In genomic region chr1:247008406-247008799, GRCh38 we compare ENCODE assay signal across 8 cellular contexts. TPM values are rescaled to one million over a fixed set of nuclear protein-coding genes. Genes with fewer than 3 reads are reported as not detected.
DNase-seq lines count a peak whose midpoint lies in the region; ATAC-seq, FAIRE-seq and TF ChIP-seq lines count a peak whose summit lies in the region.

No MANE protein-coding gene starts in this region.

- H3K9ac ChIP-seq in HepG2 (ENCODE audit: insufficient read depth, low read depth, low read length) = 0 out of 2 replicates have a peak overlapping the region, but pooled peaks have one; percentile 82

- peaks cover 30% of the 10 kb centered on the region for H3K4me1 ChIP-seq in HepG2 (ENCODE audit: insufficient read depth, low read length)
- no peaks in the 10 kb centered on the region for H3K4me1 ChIP-seq in right lobe of liver

- H3K27ac ChIP-seq in HepG2 (ENCODE audit: extremely low read length, insufficient read depth, low read length) = no peak overlapping the region
- no peak overlapping the region for H3K27ac ChIP-seq in right lobe of liver

- peak overlapping the region; percentile 74 for H3K4me2 ChIP-seq in HepG2 (ENCODE audit: low read depth, low read length)

- no peak for TF ChIP-seq CTCF in HepG2 (CRISPR knock-in tag; IDR thresholded peaks at IDR 0.05)
- no peak for TF ChIP-seq CTCF in right lobe of liver (IDR thresholded peaks at IDR 0.05)

- TF ChIP-seq POLR2A in HepG2 (IDR thresholded peaks at IDR 0.05; ENCODE audit: insufficient read depth in 1 of 2, low read depth in 2 of 2, low read length in 2 of 2) (no peak), right lobe of liver (IDR thresholded peaks at IDR 0.05) (no peak)

- DNase-seq in HepG2 (ENCODE audit: low spot score) = no peak
- no peak for DNase-seq in right lobe of liver
- DNase-seq in immature natural killer cell = no peak
- DNase-seq in mucosa of gallbladder (ENCODE audit: low spot score) = no peak
- no peak for DNase-seq in kidney glomerular epithelial cell (lab: John Stamatoyannopoulos, UW)
- no peak for DNase-seq in NCI-H2107 treated with DMSO at 0.1 percent for 48 hours (lab: John Stamatoyannopoulos, UW; ENCODE audit: unreplicated experiment)

- peak overlapping the region; percentile 68 for H3K4me3 Mint-ChIP-seq in activated T-helper 17 cell treated with anti-CD3 and anti-CD28 coated beads, Interleukin-2, amount 50 U/mL, for 72 hours
- H3K4me3 Mint-ChIP-seq in immature natural killer cell = peak overlapping the region; percentile 70 to 87 (median 77)

- peaks cover 17% of the 10 kb centered on the region for H3K27me3 Mint-ChIP-seq in activated T-helper 17 cell treated with anti-CD3 and anti-CD28 coated beads, Interleukin-2, amount 50 U/mL, for 72 hours
- peaks cover 9 to 17% (median 10%) of the 10 kb centered on the region in 3 donors for H3K27me3 Mint-ChIP-seq in immature natural killer cell (ENCODE audit: low read depth in 3 of 3)

- no TSS peak for BruUV-seq in HepG2 (replicated peaks; lab: Mats Ljungman, UMichigan)

- H3K4me3 ChIP-seq in HepG2 (replicated peaks in 1 of 3; ENCODE audit: insufficient read depth in 1 of 3, low read depth in 2 of 3, low read length in 3 of 3) = peak overlapping the region; percentile 14 to 95 (median 91)
- H3K4me3 ChIP-seq in right lobe of liver = no peak overlapping the region

- POLR2A ChIA-PET in HepG2 (lab: Yijun Ruan, JAX) = no interaction called here

- peaks cover 26% of the 10 kb centered on the region for H3K79me2 ChIP-seq in HepG2 (ENCODE audit: insufficient read depth, low read length)

- CTCF ChIA-PET in HepG2 (lab: Yijun Ruan, JAX; ENCODE audit: low intra/inter-chr PET ratio, low total read pairs) = no interaction called here

- H3K36me3 ChIP-seq in HepG2 (replicated peaks in 1 of 2; ENCODE audit: control insufficient read depth in 1 of 2, insufficient read depth in 2 of 2, low read length in 2 of 2) (no peaks in the 10 kb centered on the region), right lobe of liver (no peaks in the 10 kb centered on the region)

- TF ChIP-seq EP300 in HepG2 (IDR thresholded peaks at IDR 0.05; ENCODE audit: low read depth in 2 of 2, low read length in 2 of 2) = no peak
- no peak for TF ChIP-seq EP300 in HepG2 (CRISPR knock-in tag; IDR thresholded peaks at IDR 0.05; ENCODE audit: borderline replicate concordance)

- H3K36me3 Mint-ChIP-seq in activated T-helper 17 cell treated with anti-CD3 and anti-CD28 coated beads, Interleukin-2, amount 50 U/mL, for 72 hours (ENCODE audit: low read depth) = peaks cover 19% of the 10 kb centered on the region
- H3K36me3 Mint-ChIP-seq in immature natural killer cell = peaks cover 0 to 6% (median 5%) of the 10 kb centered on the region in 3 donors

- H3K9me3 Mint-ChIP-seq in activated T-helper 17 cell treated with anti-CD3 and anti-CD28 coated beads, Interleukin-2, amount 50 U/mL, for 72 hours = peaks cover 7% of the 10 kb centered on the region
- peaks cover 5 to 35% (median 23%) of the 10 kb centered on the region in 6 donors for H3K9me3 Mint-ChIP-seq in immature natural killer cell

- 51% methylated on average over 13 of the region's 13 CpGs for WGBS in HepG2 (ENCODE audit: low lambda C conversion rate)
- 82% methylated on average over 9 of the region's 13 CpGs for WGBS in right lobe of liver (ENCODE audit: insufficient coverage, low coverage, low lambda C conversion rate, missing lambda C conversion rate)

- no peak overlapping the region for H3K27ac Mint-ChIP-seq in activated T-helper 17 cell treated with anti-CD3 and anti-CD28 coated beads, Interleukin-2, amount 50 U/mL, for 72 hours
- H3K27ac Mint-ChIP-seq in immature natural killer cell = no peak overlapping the region

- TF ChIP-seq RAD21 in HepG2 (CRISPR knock-in tag; IDR thresholded peaks at IDR 0.05) = no peak

- no peak overlapping the region for H2AFZ ChIP-seq in HepG2 (ENCODE audit: low read length)

- ATAC-seq in HepG2 (peak; percentile 5), right lobe of liver (no peak), HG02610 (IDR thresholded peaks at IDR 0.05; ENCODE audit: unreplicated experiment) (no peak)
- ATAC-seq in activated T-helper 17 cell treated with anti-CD3 and anti-CD28 coated beads, Interleukin-2, amount 50 U/mL, for 72 hours (replicated peaks) = no peak

- no peaks in the 10 kb centered on the region for H4K20me1 ChIP-seq in HepG2 (ENCODE audit: insufficient read depth, low read length)

- FAIRE-seq in HepG2 (lab: Jason Lieb, UNC) = no peak

- intact Hi-C loops in HepG2 (cut with micrococcal nuclease; ENCODE audit: unreplicated experiment) (loop anchor here (2.0 to 5.0 kb wide), 2 partner anchors 68 to 104 kb away; no protein-coding TSS in a partner anchor), right lobe of liver (cut with DNase I) (no loop called here)

- H3K9me3 ChIP-seq in HepG2 (ENCODE audit: low read length) (peaks cover 16% of the 10 kb centered on the region), right lobe of liver (peaks cover 0 to 3% (median 0%) of the 10 kb centered on the region in 4 donors)

- H3K4me1 Mint-ChIP-seq in activated T-helper 17 cell treated with anti-CD3 and anti-CD28 coated beads, Interleukin-2, amount 50 U/mL, for 72 hours = no peaks in the 10 kb centered on the region
- H3K4me1 Mint-ChIP-seq in immature natural killer cell = peaks cover 9% of the 10 kb centered on the region in 2 donors

- in situ Hi-C loops in HepG2 (cut with HindIII; ENCODE audit: extremely low pct_ligation_motif_present, low pct_unique_long_range_greater_than_20kb) = no loop called here

- H3K27me3 ChIP-seq in HepG2 (ENCODE audit: control insufficient read depth in 1 of 2, insufficient read depth in 2 of 2, low read length in 2 of 2) (no peaks in the 10 kb centered on the region), right lobe of liver (no peaks in the 10 kb centered on the region)

TF ChIP-seq in HepG2, 621 proteins besides CTCF, POLR2A, EP300 and RAD21 (continues in another document):
- no peak for TF ChIP-seq ZNF512B (CRISPR knock-in tag; IDR thresholded peaks at IDR 0.05; ENCODE audit: borderline replicate concordance)
- peak; percentile 37; the same call in 1 of the 2 replicates for TF ChIP-seq REL (CRISPR knock-in tag; conservative IDR thresholded peaks at IDR 0.05)
- peak; percentile 22; the same call in 1 of the 2 replicates for TF ChIP-seq CEBPG (CRISPR knock-in tag; IDR thresholded peaks at IDR 0.05)

RNA-seq across cellular contexts. Expression of gene ZNF695, which starts 0.5 kb away (rescaled TPM):
- total RNA-seq in HepG2 (2016; rRNA removed; fragmentation: Illumina TruSeq; extraction: Trizol) = 11.6 and 13.2 TPM in 2 replicates
- total RNA-seq in HepG2 (2016; cell fraction: cytosol; rRNA removed; fragmentation: Illumina TruSeq; extraction: Trizol; ENCODE audit: low read depth) = 6.6 and 7.2 TPM in 2 replicates
- 13.2 and 13.6 TPM in 2 replicates for total RNA-seq in HepG2 (2016; cell fraction: insoluble cytoplasmic fraction; rRNA removed; fragmentation: Illumina TruSeq; extraction: Trizol)
- total RNA-seq in HepG2 (2016; cell fraction: membrane; rRNA removed; fragmentation: Illumina TruSeq; extraction: Trizol) = 9.5 and 11.6 TPM in 2 replicates
- 10.1 and 13.3 TPM in 2 replicates for total RNA-seq in HepG2 (2016; cell fraction: nucleus; rRNA removed; fragmentation: Illumina TruSeq; extraction: Trizol)
- 1.7 and 2.9 TPM in 2 replicates for polyA plus RNA-seq in HepG2 (2011; rRNA removed)
- polyA plus RNA-seq in HepG2 (2011; cell fraction: cytosol; rRNA removed) = 2.8 and 3.4 TPM in 2 replicates
- 2.0 and 2.5 TPM in 2 replicates for polyA plus RNA-seq in HepG2 (2011; cell fraction: nucleus; rRNA removed)
- polyA plus RNA-seq in HepG2 (2012) = 3.4 and 4.1 TPM in 2 replicates
- polyA plus RNA-seq in HepG2 (2016; cell fraction: cytosol; fragmentation: Illumina TruSeq; extraction: Trizol; ENCODE audit: low read depth) = 6.4 and 9.5 TPM in 2 replicates
- polyA plus RNA-seq in HepG2 (2016; cell fraction: insoluble cytoplasmic fraction; fragmentation: Illumina TruSeq; extraction: Trizol; ENCODE audit: low read depth) = 9.2 and 10.4 TPM in 2 replicates
- 7.3 and 9.4 TPM in 2 replicates for polyA plus RNA-seq in HepG2 (2016; cell fraction: membrane; fragmentation: Illumina TruSeq; extraction: Trizol; ENCODE audit: low read depth)
- polyA plus RNA-seq in HepG2 (2016; cell fraction: nucleus; fragmentation: Illumina TruSeq; extraction: Trizol; ENCODE audit: insufficient read depth, low read depth) = 7.0 and 9.3 TPM in 2 replicates
- polyA minus RNA-seq in HepG2 (2011; rRNA and poly(A)+ RNA removed; ENCODE audit: low replicate concordance) = 3.3 and 4.3 TPM in 2 replicates
- 1.4 and 2.1 TPM in 2 replicates for polyA minus RNA-seq in HepG2 (2011; cell fraction: cytosol; rRNA and poly(A)+ RNA removed)
- polyA minus RNA-seq in HepG2 (2011; cell fraction: nucleus; rRNA and poly(A)+ RNA removed) = 8.6 and 11.1 TPM in 2 replicates
- not detected for total RNA-seq in right lobe of liver
- total RNA-seq in activated T-helper 17 cell treated with anti-CD3 and anti-CD28 coated beads, Interleukin-2, amount 50 U/mL, for 72 hours = under 1 TPM; 0.15 to 0.58 TPM
- polyA plus RNA-seq in immature natural killer cell = not detected
- 0.06 TPM for total RNA-seq in mucosa of gallbladder

Comparison
In these comparisons a context has a peak if more than half of its experiments do, and no peak if none do; other contexts are left out.
1. H3K4me3 ChIP-seq: peak in HepG2 (3 of 3); none in right lobe of liver (0 of 3).